1 cellular context compared by ENCODE assay signal in genomic region chr2:145344076-145344724, GRCh38.
A peak's percentile ranks its signal among the peaks of the same experiment; 100 is the strongest.
TF ChIP-seq lines count a peak whose summit lies in the region.

No MANE protein-coding gene starts in this region.

TF ChIP-seq in HepG2, 621 proteins besides CTCF, POLR2A, EP300 and RAD21 (continued from another document):
- TF ChIP-seq ZNF646 (CRISPR knock-in tag; IDR thresholded peaks at IDR 0.05) (no peak), TCF7 (IDR thresholded peaks at IDR 0.05; ENCODE audit: low read depth) (no peak), RCOR2 (CRISPR knock-in tag; IDR thresholded peaks at IDR 0.05) (no peak), TRIM22 (IDR thresholded peaks at IDR 0.05) (peak; percentile 70; the same call in 1 of the 2 replicates), CAMTA2 (CRISPR knock-in tag; IDR thresholded peaks at IDR 0.05; ENCODE audit: borderline replicate concordance) (no peak)
